1 cellular context compared by ENCODE assay signal in the genomic region with DNA sequence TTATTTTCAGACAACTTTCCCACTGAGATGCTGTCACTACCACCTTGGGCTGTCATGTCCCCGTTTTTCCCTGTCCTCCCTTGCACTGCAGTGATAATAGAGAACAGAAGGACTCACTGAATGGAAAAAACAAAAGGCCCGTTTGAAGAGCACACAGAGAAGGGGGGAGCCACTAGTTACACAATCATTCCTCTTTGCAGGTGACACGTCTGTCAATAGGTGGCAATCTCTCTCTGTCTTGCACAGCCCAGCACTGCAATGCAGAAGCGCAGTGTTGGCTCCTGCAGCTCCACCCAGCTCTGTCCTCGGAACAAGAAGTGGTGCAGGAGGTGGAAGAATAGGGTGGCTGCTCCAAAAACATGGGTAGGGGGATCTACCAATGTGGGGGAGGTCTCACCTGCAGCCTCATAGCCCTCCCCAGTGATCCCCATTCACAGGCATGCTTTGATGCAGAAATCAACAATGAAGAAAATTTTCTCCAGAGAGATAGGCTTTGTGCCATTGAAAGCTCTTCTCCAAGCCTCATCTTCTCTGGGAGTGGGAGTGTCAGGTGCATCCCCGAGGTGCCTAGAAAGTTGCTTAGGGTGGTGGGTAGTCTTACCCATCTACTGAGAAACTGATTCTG.
TF ChIP-seq lines count a peak whose summit lies in the region.

No MANE protein-coding gene starts in this region.

TF ChIP-seq in HepG2, 621 proteins besides CTCF, POLR2A, EP300 and RAD21 (continued from another document and continues in another):
- TF ChIP-seq, protein P1, sequence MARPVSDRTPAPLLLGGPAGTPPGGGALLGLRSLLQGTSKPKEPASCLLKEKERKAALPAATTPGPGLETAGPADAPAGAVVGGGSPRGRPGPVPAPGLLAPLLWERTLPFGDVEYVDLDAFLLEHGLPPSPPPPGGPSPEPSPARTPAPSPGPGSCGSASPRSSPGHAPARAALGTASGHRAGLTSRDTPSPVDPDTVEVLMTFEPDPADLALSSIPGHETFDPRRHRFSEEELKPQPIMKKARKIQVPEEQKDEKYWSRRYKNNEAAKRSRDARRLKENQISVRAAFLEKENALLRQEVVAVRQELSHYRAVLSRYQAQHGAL (CRISPR knock-in tag; IDR thresholded peaks at IDR 0.05; ENCODE audit: not compliant biosample characterization) = no peak
- TF ChIP-seq SETDB1 (CRISPR knock-in tag; IDR thresholded peaks at IDR 0.05; ENCODE audit: borderline replicate concordance) = no peak
- peak; percentile 53 for TF ChIP-seq ZNF331 (CRISPR knock-in tag; IDR thresholded peaks at IDR 0.05)
- TF ChIP-seq TSC22D2 (CRISPR knock-in tag; IDR thresholded peaks at IDR 0.05; ENCODE audit: borderline replicate concordance) = no peak
- TF ChIP-seq ZFX (CRISPR knock-in tag; IDR thresholded peaks at IDR 0.05; ENCODE audit: low read depth) = no peak
- TF ChIP-seq SRY (CRISPR knock-in tag; IDR thresholded peaks at IDR 0.05) = no peak
- TF ChIP-seq, protein P2, sequence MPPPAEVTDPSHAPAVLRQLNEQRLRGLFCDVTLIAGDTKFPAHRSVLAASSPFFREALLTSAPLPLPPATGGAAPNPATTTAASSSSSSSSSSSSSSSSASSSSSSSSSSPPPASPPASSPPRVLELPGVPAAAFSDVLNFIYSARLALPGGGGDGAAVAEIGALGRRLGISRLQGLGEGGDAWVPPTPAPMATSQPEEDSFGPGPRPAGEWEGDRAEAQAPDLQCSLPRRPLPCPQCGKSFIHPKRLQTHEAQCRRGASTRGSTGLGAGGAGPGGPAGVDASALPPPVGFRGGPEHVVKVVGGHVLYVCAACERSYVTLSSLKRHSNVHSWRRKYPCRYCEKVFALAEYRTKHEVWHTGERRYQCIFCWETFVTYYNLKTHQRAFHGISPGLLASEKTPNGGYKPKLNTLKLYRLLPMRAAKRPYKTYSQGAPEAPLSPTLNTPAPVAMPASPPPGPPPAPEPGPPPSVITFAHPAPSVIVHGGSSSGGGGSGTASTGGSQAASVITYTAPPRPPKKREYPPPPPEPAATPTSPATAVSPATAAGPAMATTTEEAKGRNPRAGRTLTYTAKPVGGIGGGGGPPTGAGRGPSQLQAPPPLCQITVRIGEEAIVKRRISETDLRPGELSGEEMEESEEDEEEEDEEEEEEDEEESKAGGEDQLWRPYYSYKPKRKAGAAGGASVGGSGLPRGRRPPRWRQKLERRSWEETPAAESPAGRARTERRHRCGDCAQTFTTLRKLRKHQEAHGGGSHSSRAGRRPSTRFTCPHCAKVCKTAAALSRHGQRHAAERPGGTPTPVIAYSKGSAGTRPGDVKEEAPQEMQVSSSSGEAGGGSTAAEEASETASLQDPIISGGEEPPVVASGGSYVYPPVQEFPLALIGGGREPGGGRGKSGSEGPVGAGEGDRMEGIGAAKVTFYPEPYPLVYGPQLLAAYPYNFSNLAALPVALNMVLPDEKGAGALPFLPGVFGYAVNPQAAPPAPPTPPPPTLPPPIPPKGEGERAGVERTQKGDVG (CRISPR knock-in tag; IDR thresholded peaks at IDR 0.05; ENCODE audit: borderline replicate concordance) = no peak
- TF ChIP-seq ZNF367 (CRISPR knock-in tag; IDR thresholded peaks at IDR 0.05; ENCODE audit: borderline replicate concordance) = no peak
- TF ChIP-seq, protein P3, sequence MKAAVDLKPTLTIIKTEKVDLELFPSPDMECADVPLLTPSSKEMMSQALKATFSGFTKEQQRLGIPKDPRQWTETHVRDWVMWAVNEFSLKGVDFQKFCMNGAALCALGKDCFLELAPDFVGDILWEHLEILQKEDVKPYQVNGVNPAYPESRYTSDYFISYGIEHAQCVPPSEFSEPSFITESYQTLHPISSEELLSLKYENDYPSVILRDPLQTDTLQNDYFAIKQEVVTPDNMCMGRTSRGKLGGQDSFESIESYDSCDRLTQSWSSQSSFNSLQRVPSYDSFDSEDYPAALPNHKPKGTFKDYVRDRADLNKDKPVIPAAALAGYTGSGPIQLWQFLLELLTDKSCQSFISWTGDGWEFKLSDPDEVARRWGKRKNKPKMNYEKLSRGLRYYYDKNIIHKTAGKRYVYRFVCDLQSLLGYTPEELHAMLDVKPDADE (CRISPR knock-in tag; IDR thresholded peaks at IDR 0.05) = no peak
- TF ChIP-seq, protein P4, sequence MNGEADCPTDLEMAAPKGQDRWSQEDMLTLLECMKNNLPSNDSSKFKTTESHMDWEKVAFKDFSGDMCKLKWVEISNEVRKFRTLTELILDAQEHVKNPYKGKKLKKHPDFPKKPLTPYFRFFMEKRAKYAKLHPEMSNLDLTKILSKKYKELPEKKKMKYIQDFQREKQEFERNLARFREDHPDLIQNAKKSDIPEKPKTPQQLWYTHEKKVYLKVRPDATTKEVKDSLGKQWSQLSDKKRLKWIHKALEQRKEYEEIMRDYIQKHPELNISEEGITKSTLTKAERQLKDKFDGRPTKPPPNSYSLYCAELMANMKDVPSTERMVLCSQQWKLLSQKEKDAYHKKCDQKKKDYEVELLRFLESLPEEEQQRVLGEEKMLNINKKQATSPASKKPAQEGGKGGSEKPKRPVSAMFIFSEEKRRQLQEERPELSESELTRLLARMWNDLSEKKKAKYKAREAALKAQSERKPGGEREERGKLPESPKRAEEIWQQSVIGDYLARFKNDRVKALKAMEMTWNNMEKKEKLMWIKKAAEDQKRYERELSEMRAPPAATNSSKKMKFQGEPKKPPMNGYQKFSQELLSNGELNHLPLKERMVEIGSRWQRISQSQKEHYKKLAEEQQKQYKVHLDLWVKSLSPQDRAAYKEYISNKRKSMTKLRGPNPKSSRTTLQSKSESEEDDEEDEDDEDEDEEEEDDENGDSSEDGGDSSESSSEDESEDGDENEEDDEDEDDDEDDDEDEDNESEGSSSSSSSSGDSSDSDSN (CRISPR knock-in tag; IDR thresholded peaks at IDR 0.05) = no peak
- TF ChIP-seq DR1 (CRISPR knock-in tag; IDR thresholded peaks at IDR 0.05) = no peak
- no peak for TF ChIP-seq CENPT (CRISPR knock-in tag; IDR thresholded peaks at IDR 0.05; ENCODE audit: low read depth)
- TF ChIP-seq, protein P5, sequence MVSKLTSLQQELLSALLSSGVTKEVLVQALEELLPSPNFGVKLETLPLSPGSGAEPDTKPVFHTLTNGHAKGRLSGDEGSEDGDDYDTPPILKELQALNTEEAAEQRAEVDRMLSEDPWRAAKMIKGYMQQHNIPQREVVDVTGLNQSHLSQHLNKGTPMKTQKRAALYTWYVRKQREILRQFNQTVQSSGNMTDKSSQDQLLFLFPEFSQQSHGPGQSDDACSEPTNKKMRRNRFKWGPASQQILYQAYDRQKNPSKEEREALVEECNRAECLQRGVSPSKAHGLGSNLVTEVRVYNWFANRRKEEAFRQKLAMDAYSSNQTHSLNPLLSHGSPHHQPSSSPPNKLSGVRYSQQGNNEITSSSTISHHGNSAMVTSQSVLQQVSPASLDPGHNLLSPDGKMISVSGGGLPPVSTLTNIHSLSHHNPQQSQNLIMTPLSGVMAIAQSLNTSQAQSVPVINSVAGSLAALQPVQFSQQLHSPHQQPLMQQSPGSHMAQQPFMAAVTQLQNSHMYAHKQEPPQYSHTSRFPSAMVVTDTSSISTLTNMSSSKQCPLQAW (CRISPR knock-in tag; IDR thresholded peaks at IDR 0.05) = peak; percentile 57; the same call in 1 of the 2 replicates
- no peak for TF ChIP-seq HOXA9 (CRISPR knock-in tag; IDR thresholded peaks at IDR 0.05; ENCODE audit: borderline replicate concordance)
- TF ChIP-seq, protein P6, sequence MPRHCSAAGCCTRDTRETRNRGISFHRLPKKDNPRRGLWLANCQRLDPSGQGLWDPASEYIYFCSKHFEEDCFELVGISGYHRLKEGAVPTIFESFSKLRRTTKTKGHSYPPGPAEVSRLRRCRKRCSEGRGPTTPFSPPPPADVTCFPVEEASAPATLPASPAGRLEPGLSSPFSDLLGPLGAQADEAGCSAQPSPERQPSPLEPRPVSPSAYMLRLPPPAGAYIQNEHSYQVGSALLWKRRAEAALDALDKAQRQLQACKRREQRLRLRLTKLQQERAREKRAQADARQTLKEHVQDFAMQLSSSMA (CRISPR knock-in tag; IDR thresholded peaks at IDR 0.05) = no peak
- TF ChIP-seq SAP130 (CRISPR knock-in tag; IDR thresholded peaks at IDR 0.05; ENCODE audit: low read depth) = peak; percentile 46; the same call in 1 of the 2 replicates
- no peak for TF ChIP-seq SOX13 (IDR thresholded peaks at IDR 0.05)
- peak in 1 of 2 experiments; percentile 83; a peak in 2 of 4 replicates for TF ChIP-seq SOX13 (CRISPR knock-in tag; conservative IDR thresholded peaks at IDR 0.05 in 1 of 2, IDR thresholded peaks at IDR 0.05 in 1 of 2)
- TF ChIP-seq, protein P7, sequence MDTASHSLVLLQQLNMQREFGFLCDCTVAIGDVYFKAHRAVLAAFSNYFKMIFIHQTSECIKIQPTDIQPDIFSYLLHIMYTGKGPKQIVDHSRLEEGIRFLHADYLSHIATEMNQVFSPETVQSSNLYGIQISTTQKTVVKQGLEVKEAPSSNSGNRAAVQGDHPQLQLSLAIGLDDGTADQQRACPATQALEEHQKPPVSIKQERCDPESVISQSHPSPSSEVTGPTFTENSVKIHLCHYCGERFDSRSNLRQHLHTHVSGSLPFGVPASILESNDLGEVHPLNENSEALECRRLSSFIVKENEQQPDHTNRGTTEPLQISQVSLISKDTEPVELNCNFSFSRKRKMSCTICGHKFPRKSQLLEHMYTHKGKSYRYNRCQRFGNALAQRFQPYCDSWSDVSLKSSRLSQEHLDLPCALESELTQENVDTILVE (CRISPR knock-in tag; IDR thresholded peaks at IDR 0.05) = peak; percentile 33; the same call in 1 of the 2 replicates
- no peak for TF ChIP-seq CHD4 (IDR thresholded peaks at IDR 0.05; ENCODE audit: borderline replicate concordance, low read length)
- TF ChIP-seq ZFP90 (CRISPR knock-in tag; IDR thresholded peaks at IDR 0.05; ENCODE audit: borderline replicate concordance) = no peak
- no peak for TF ChIP-seq SYNCRIP (IDR thresholded peaks at IDR 0.05; ENCODE audit: insufficient read depth, low read depth, low read length)
- no peak for TF ChIP-seq ZNF496 (CRISPR knock-in tag; IDR thresholded peaks at IDR 0.05; ENCODE audit: insufficient replicate concordance)
- no peak for TF ChIP-seq ZNF670 (CRISPR knock-in tag; IDR thresholded peaks at IDR 0.05; ENCODE audit: borderline replicate concordance)
- no peak for TF ChIP-seq SRSF9 (IDR thresholded peaks at IDR 0.05; ENCODE audit: borderline replicate concordance, insufficient read depth, low read depth, low read length, poor library complexity, severe bottlenecking)
- no peak for TF ChIP-seq ZNF30 (CRISPR knock-in tag; IDR thresholded peaks at IDR 0.05)
- TF ChIP-seq FOXC1 (CRISPR knock-in tag; IDR thresholded peaks at IDR 0.05; ENCODE audit: borderline replicate concordance) = no peak
- no peak for TF ChIP-seq MYNN (CRISPR knock-in tag; IDR thresholded peaks at IDR 0.05; ENCODE audit: low read depth)
- TF ChIP-seq CBX2 (IDR thresholded peaks at IDR 0.05; ENCODE audit: low read depth, low read length) = no peak
- no peak for TF ChIP-seq CBX2 (CRISPR knock-in tag; IDR thresholded peaks at IDR 0.05; ENCODE audit: low read depth)
- TF ChIP-seq ZNF343 (CRISPR knock-in tag; IDR thresholded peaks at IDR 0.05) = no peak
- TF ChIP-seq, protein P8, sequence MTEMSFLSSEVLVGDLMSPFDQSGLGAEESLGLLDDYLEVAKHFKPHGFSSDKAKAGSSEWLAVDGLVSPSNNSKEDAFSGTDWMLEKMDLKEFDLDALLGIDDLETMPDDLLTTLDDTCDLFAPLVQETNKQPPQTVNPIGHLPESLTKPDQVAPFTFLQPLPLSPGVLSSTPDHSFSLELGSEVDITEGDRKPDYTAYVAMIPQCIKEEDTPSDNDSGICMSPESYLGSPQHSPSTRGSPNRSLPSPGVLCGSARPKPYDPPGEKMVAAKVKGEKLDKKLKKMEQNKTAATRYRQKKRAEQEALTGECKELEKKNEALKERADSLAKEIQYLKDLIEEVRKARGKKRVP (CRISPR knock-in tag; IDR thresholded peaks at IDR 0.05) = no peak
- no peak for TF ChIP-seq STAT5B (CRISPR knock-in tag; IDR thresholded peaks at IDR 0.05)
- peak; percentile 48; the same call in 1 of the 2 replicates for TF ChIP-seq ZNF709 (CRISPR knock-in tag; IDR thresholded peaks at IDR 0.05)
- TF ChIP-seq, protein P9, sequence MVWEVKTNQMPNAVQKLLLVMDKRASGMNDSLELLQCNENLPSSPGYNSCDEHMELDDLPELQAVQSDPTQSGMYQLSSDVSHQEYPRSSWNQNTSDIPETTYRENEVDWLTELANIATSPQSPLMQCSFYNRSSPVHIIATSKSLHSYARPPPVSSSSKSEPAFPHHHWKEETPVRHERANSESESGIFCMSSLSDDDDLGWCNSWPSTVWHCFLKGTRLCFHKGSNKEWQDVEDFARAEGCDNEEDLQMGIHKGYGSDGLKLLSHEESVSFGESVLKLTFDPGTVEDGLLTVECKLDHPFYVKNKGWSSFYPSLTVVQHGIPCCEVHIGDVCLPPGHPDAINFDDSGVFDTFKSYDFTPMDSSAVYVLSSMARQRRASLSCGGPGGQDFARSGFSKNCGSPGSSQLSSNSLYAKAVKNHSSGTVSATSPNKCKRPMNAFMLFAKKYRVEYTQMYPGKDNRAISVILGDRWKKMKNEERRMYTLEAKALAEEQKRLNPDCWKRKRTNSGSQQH (CRISPR knock-in tag; IDR thresholded peaks at IDR 0.05; ENCODE audit: low read depth) = 0 out of 2 replicates have a peak, but pooled peaks have one; percentile 41
- no peak for TF ChIP-seq ZNF652 (CRISPR knock-in tag; IDR thresholded peaks at IDR 0.05; ENCODE audit: borderline replicate concordance, low read depth)
- TF ChIP-seq, protein P10, sequence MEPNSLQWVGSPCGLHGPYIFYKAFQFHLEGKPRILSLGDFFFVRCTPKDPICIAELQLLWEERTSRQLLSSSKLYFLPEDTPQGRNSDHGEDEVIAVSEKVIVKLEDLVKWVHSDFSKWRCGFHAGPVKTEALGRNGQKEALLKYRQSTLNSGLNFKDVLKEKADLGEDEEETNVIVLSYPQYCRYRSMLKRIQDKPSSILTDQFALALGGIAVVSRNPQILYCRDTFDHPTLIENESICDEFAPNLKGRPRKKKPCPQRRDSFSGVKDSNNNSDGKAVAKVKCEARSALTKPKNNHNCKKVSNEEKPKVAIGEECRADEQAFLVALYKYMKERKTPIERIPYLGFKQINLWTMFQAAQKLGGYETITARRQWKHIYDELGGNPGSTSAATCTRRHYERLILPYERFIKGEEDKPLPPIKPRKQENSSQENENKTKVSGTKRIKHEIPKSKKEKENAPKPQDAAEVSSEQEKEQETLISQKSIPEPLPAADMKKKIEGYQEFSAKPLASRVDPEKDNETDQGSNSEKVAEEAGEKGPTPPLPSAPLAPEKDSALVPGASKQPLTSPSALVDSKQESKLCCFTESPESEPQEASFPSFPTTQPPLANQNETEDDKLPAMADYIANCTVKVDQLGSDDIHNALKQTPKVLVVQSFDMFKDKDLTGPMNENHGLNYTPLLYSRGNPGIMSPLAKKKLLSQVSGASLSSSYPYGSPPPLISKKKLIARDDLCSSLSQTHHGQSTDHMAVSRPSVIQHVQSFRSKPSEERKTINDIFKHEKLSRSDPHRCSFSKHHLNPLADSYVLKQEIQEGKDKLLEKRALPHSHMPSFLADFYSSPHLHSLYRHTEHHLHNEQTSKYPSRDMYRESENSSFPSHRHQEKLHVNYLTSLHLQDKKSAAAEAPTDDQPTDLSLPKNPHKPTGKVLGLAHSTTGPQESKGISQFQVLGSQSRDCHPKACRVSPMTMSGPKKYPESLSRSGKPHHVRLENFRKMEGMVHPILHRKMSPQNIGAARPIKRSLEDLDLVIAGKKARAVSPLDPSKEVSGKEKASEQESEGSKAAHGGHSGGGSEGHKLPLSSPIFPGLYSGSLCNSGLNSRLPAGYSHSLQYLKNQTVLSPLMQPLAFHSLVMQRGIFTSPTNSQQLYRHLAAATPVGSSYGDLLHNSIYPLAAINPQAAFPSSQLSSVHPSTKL (CRISPR knock-in tag; IDR thresholded peaks at IDR 0.05) = peak; percentile 54; the same call in 1 of the 2 replicates
